ENCODE assay signal across 8 cellular contexts in genomic region chr9:100028201-100028784, GRCh38.
DNase-seq lines count a peak whose midpoint lies in the region; ATAC-seq, FAIRE-seq and TF ChIP-seq lines count a peak whose summit lies in the region.

No MANE protein-coding gene starts in this region.

- H3K27me3 ChIP-seq in A673 (replicated peaks; ENCODE audit: insufficient read depth, low read depth, low read length, poor library complexity) (no peaks in the 10 kb centered on the region), bronchial epithelial cell (ENCODE audit: control insufficient read depth, insufficient read depth, low read length) (no peaks in the 10 kb centered on the region)

- DNase-seq in A673 (ENCODE audit: low spot score) (peak; percentile 81), NCI-H2029 treated with DMSO at 0.1 percent for 48 hours (lab: John Stamatoyannopoulos, UW) (peak; percentile 9), bronchial epithelial cell (ENCODE audit: low read depth) (peak; percentile 68), kidney (no peak)
- DNase-seq in stimulated activated CD4-positive, alpha-beta T cell treated with anti-CD3 and anti-CD28 coated beads, Interleukin-2, amount 100 ng/mL, for 24 hours: peak; percentile 73

- H3K9me3 ChIP-seq in A673 (ENCODE audit: low read depth, low read length, poor library complexity, severe bottlenecking): peaks cover 5% of the 10 kb centered on the region
- H3K9me3 ChIP-seq in kidney (ENCODE audit: control insufficient read depth in 1 of 2, low read length in 2 of 2): peaks cover 0 to 4% of the 10 kb centered on the region in 2 donors

- FAIRE-seq in bronchial epithelial cell (lab: Jason Lieb, UNC) (no peak), kidney (lab: Jason Lieb, UNC) (no peak)

- H3K4me3 ChIP-seq in A673 (ENCODE audit: low read depth, low read length, poor library complexity, severe bottlenecking) (no peak overlapping the region), WI38 (ENCODE audit: low read depth, low read length) (no peak overlapping the region), bronchial epithelial cell (ENCODE audit: low read depth, low read length) (no peak overlapping the region), kidney (ENCODE audit: low read length in 2 of 2) (no peak overlapping the region)

- peak; percentile 90 for ATAC-seq in GM18502 (IDR thresholded peaks at IDR 0.05; ENCODE audit: poor library complexity, unreplicated experiment)
- ATAC-seq in HG02970 (IDR thresholded peaks at IDR 0.05; ENCODE audit: low FRiP score, unreplicated experiment): peak; percentile 58

- BruUV-seq in A673 (replicated peaks; lab: Mats Ljungman, UMichigan): no TSS peak

- H3K27ac ChIP-seq in A673 (ENCODE audit: low read depth, low read length, poor library complexity, severe bottlenecking) (no peak overlapping the region), kidney (ENCODE audit: low read depth in 2 of 2, low read length in 2 of 2) (no peak overlapping the region)

- H3K9ac ChIP-seq in kidney (ENCODE audit: low read length in 2 of 2): no peak overlapping the region

- H3K4me1 ChIP-seq in A673 (ENCODE audit: insufficient read depth, low read length, poor library complexity, severe bottlenecking): peaks cover 20% of the 10 kb centered on the region
- H3K4me1 ChIP-seq in kidney (ENCODE audit: control insufficient read depth in 1 of 2, insufficient read depth in 1 of 2, low read depth in 1 of 2, low read length in 2 of 2): no peaks in the 10 kb centered on the region

- POLR2A ChIA-PET in A673 (lab: Charles Lee; ENCODE audit: low non-redundant PET): no interaction called here

- CTCF ChIA-PET in A673 (lab: Charles Lee): no interaction called here

- intact Hi-C loops in A673 (cut with micrococcal nuclease; ENCODE audit: unreplicated experiment) (loop anchor here (1.0 to 10.0 kb wide), 6 partner anchors 188 to 843 kb away; partner anchors contain the start of gene NR4A3), kidney (cut with DNase I) (no loop called here)

- TF ChIP-seq CTCF in A673 (conservative IDR thresholded peaks at IDR 0.05; ENCODE audit: low read depth, low read length) (peak; percentile 94), WI38 (IDR thresholded peaks at IDR 0.05; ENCODE audit: low read depth, low read length) (peak; percentile 97), bronchial epithelial cell (IDR thresholded peaks at IDR 0.05; ENCODE audit: insufficient read depth, low read length, severe bottlenecking) (peak; percentile 88), kidney (IDR thresholded peaks at IDR 0.05; ENCODE audit: borderline replicate concordance, extremely low read depth, insufficient read depth) (peak; percentile 90)

- H3K36me3 ChIP-seq in A673 (ENCODE audit: insufficient read depth, low read length, poor library complexity, severe bottlenecking) (peaks cover 8% of the 10 kb centered on the region), bronchial epithelial cell (ENCODE audit: control insufficient read depth, insufficient read depth, low read length) (no peaks in the 10 kb centered on the region), kidney (ENCODE audit: control insufficient read depth in 1 of 2, insufficient read depth in 2 of 2, low read length in 2 of 2) (no peaks in the 10 kb centered on the region)
